Comparison of ENCODE assay signal across 15 cellular contexts in the genomic region with DNA sequence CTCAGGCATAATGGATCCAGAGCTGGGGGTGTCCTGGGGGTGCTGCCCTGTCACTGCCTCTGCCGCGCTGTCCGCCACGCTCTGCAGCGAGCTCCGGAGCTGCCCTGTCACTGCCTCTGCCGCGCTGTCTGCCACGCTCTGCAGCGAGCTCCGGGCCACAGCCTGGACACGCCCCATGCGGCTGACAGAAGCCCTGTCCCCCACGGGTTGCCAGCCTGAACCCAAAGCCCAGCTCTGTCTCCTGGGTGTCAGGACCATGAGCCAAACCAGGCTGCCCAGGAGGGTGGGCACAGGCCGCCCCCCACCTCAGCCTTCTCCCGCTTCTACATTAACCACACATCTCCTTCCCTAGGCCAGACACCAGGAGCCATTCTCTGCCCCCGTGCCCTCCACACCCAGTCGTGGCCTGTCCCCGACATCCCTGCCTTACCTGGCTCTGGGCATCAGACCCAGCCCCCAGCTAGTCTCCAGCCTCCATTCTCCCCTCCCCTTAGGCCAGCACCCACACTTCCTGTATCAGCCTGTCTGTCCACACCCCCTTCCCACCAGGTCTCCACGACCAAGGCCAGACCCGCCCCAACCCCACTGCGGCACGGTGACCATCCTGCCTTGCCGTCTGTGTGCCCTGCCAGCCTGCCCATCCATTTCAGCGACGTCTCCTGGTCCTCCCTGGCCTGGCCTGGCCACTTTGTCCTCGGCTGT.
DNase-seq lines count a peak whose midpoint lies in the region; ATAC-seq lines count a peak whose summit lies in the region.
"Had no signal": no experiment of that assay in that cellular context is flagged by ENCODE, and none has a peak within 500 bp of the region (broad histone marks: within the 10 kb centered on the region; RNA-seq: fewer than 3 reads in every experiment).

No MANE protein-coding gene starts in this region.

- peak overlapping the region; percentile 50 for H4K91ac ChIP-seq in neuronal stem cell (ENCODE audit: low read depth, low read length, poor library complexity)

- H3K23ac ChIP-seq in neuronal stem cell (ENCODE audit: low read depth, low read length, poor library complexity): peak overlapping the region; percentile 74

- H3K27ac ChIP-seq in right cardiac atrium (ENCODE audit: low read length) (no peak overlapping the region), neuronal stem cell (replicated peaks; ENCODE audit: low read length) (no peak overlapping the region)
- H3K27ac ChIP-seq: BLaER1 had no signal

- H3K4me2 ChIP-seq in neuronal stem cell (ENCODE audit: insufficient read depth, low read length, poor library complexity, severe bottlenecking): no peak overlapping the region
- H3K4me2 ChIP-seq: BLaER1, GM23338 had no signal

- H4K8ac ChIP-seq in neuronal stem cell (ENCODE audit: low read depth, low read length): no peak overlapping the region

- H2AK5ac ChIP-seq in neuronal stem cell (ENCODE audit: low read depth, low read length): peak overlapping the region; percentile 97

- H3K27me3 Mint-ChIP-seq in central memory CD8-positive, alpha-beta T cell: peaks cover 17% of the 10 kb centered on the region

- peak overlapping the region; percentile 58 for H2BK12ac ChIP-seq in neuronal stem cell (ENCODE audit: low read length)

- H3K4me1 ChIP-seq in right cardiac atrium (ENCODE audit: control insufficient read depth, insufficient read depth, low read length) (no peaks in the 10 kb centered on the region), neuronal stem cell (ENCODE audit: control insufficient read depth in 2 of 2, insufficient read depth in 1 of 2, low read depth in 1 of 2, low read length in 2 of 2) (peaks cover 0 to 3% of the 10 kb centered on the region in 2 donors)

- no peak overlapping the region for H3K4me3 Mint-ChIP-seq in central memory CD8-positive, alpha-beta T cell
- H3K4me3 Mint-ChIP-seq: GM23338, H9 had no signal

- WGBS in right cardiac atrium: 88% methylated on average over 27 of the region's 27 CpGs
- no CpG with 5 or more reads among the region's 27 CpGs for WGBS in neuronal stem cell (ENCODE audit: extremely low coverage in 2 of 2, insufficient read length in 2 of 2, insufficient replicate concordance in 1 of 2), 2 donors

- no peaks in the 10 kb centered on the region for H3K9me3 ChIP-seq in right cardiac atrium (ENCODE audit: control insufficient read depth, low read length)
- no peaks in the 10 kb centered on the region for H3K9me3 ChIP-seq in neuronal stem cell (replicated peaks in 1 of 2; ENCODE audit: control insufficient read depth in 2 of 2, insufficient read depth in 1 of 2, low read depth in 1 of 2, low read length in 2 of 2)
- H3K9me3 ChIP-seq: BLaER1 had no signal

- H3K4me1 Mint-ChIP-seq in central memory CD8-positive, alpha-beta T cell: no peaks in the 10 kb centered on the region
- H3K4me1 Mint-ChIP-seq: GM23338, H9 had no signal

- no peak overlapping the region for H3K4me3 ChIP-seq in right cardiac atrium (ENCODE audit: low read length)
- H3K4me3 ChIP-seq in neuronal stem cell (ENCODE audit: low read length in 2 of 2): no peak overlapping the region
- H3K4me3 ChIP-seq: BLaER1, GM23338 had no signal

- DNase-seq in right cardiac atrium: peak in 2 of 3 donors; percentile 15 to 36
- no peak for DNase-seq in left ventricle myocardium superior
- DNase-seq in central memory CD8-positive, alpha-beta T cell (ENCODE audit: low spot score in 2 of 2): no peak
- no peak for DNase-seq in neuronal stem cell (ENCODE audit: low spot score)
- no peak for DNase-seq in NCI-H1694 treated with DMSO at 0.1 percent for 48 hours (lab: John Stamatoyannopoulos, UW)
- DNase-seq: 8988T, AML-193, DMS53, GF-D8, H9, KG1 had no signal

- no peak for ATAC-seq in right cardiac atrium
- no peak for ATAC-seq in left ventricle myocardium superior
- no peak for ATAC-seq in central memory CD8-positive, alpha-beta T cell (replicated peaks; ENCODE audit: extremely low read depth, poor library complexity, severe bottlenecking)
- no peak for ATAC-seq in GM21786 (IDR thresholded peaks at IDR 0.05; ENCODE audit: unreplicated experiment)
- no peak for ATAC-seq in GM18498 (IDR thresholded peaks at IDR 0.05; ENCODE audit: unreplicated experiment)
- ATAC-seq: GM23338 had no signal

- H3K79me1 ChIP-seq in neuronal stem cell (ENCODE audit: low read depth, low read length): peaks cover 4% of the 10 kb centered on the region

- H3K9me3 Mint-ChIP-seq in central memory CD8-positive, alpha-beta T cell: no peaks in the 10 kb centered on the region
- H3K9me3 Mint-ChIP-seq: GM23338, H9 had no signal

- peak overlapping the region; percentile 19 for H3K4ac ChIP-seq in neuronal stem cell (ENCODE audit: low read length)

- no peak overlapping the region for H2AFZ ChIP-seq in neuronal stem cell (ENCODE audit: low read length)
- H2AFZ ChIP-seq: GM23338 had no signal

- H3K27me3 ChIP-seq in right cardiac atrium (ENCODE audit: control insufficient read depth, insufficient read depth) (no peaks in the 10 kb centered on the region), neuronal stem cell (ENCODE audit: control insufficient read depth in 3 of 3, insufficient read depth in 3 of 3, low read depth in 1 of 3, low read length in 3 of 3) (peaks cover 0 to 22% (median 0%) of the 10 kb centered on the region in 3 experiments)
- H3K27me3 ChIP-seq: BLaER1 had no signal

- no peaks in the 10 kb centered on the region for H3K36me3 ChIP-seq in neuronal stem cell (replicated peaks in 1 of 2; ENCODE audit: control insufficient read depth in 2 of 2, insufficient read depth in 2 of 2, low read length in 2 of 2)

- H3K36me3 Mint-ChIP-seq in central memory CD8-positive, alpha-beta T cell (ENCODE audit: insufficient read depth): no peaks in the 10 kb centered on the region

- peak overlapping the region; percentile 65 for H3K14ac ChIP-seq in neuronal stem cell (ENCODE audit: low read length)

- peak overlapping the region; percentile 82 for H3K18ac ChIP-seq in neuronal stem cell (ENCODE audit: low read length)

- H3K27ac Mint-ChIP-seq in central memory CD8-positive, alpha-beta T cell (ENCODE audit: low read depth): peak overlapping the region; percentile 29
- H3K27ac Mint-ChIP-seq: GM23338 had no signal

- peak overlapping the region; percentile 68 for H2BK5ac ChIP-seq in neuronal stem cell (ENCODE audit: low read length)

- H3K9ac ChIP-seq in neuronal stem cell (ENCODE audit: low read depth, low read length, poor library complexity): peak overlapping the region; percentile 55
- H3K9ac ChIP-seq: BLaER1 had no signal

- peak overlapping the region; percentile 83 for H2BK15ac ChIP-seq in neuronal stem cell (ENCODE audit: low read length)

- peak overlapping the region; percentile 54 for H2BK120ac ChIP-seq in neuronal stem cell (ENCODE audit: low read depth, low read length)

- intact Hi-C loops in right cardiac atrium (cut with DNase I) (no loop called here), left ventricle myocardium superior (cut with micrococcal nuclease) (no loop called here)

Comparison
In these comparisons a context has a peak if more than half of its experiments do, and no peak if none do; other contexts are left out.
1. DNase-seq: peak in right cardiac atrium (2 of 3); none in left ventricle myocardium superior (single experiment), central memory CD8-positive, alpha-beta T cell (0 of 2), neuronal stem cell (single experiment) and NCI-H1694 treated with DMSO at 0.1 percent for 48 hours (single experiment).